In genomic region chr9:115127191-115127817, GRCh38 we compare ENCODE assay signal across 1 cellular context.
A peak's percentile ranks its signal among the peaks of the same experiment; 100 is the strongest.
TF ChIP-seq lines count a peak whose summit lies in the region.

No MANE protein-coding gene starts in this region.

TF ChIP-seq in GM12878, 131 proteins besides CTCF, POLR2A, EP300 and RAD21:
- TF ChIP-seq, protein P1, sequence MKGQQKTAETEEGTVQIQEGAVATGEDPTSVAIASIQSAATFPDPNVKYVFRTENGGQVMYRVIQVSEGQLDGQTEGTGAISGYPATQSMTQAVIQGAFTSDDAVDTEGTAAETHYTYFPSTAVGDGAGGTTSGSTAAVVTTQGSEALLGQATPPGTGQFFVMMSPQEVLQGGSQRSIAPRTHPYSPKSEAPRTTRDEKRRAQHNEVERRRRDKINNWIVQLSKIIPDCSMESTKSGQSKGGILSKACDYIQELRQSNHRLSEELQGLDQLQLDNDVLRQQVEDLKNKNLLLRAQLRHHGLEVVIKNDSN (IDR thresholded peaks at IDR 0.05; ENCODE audit: borderline replicate concordance, extremely low read length, insufficient read depth, low read depth, low read length), result no peak
- TF ChIP-seq SPI1 (IDR thresholded peaks at IDR 0.05; ENCODE audit: borderline replicate concordance, insufficient read depth, low read depth, low read length), result peak; percentile 23; the same call in 1 of the 2 replicates
TF ChIP-seq in GM12878: peak in this region for 1.
